ENCODE assay signal across 8 cellular contexts in the genomic region with DNA sequence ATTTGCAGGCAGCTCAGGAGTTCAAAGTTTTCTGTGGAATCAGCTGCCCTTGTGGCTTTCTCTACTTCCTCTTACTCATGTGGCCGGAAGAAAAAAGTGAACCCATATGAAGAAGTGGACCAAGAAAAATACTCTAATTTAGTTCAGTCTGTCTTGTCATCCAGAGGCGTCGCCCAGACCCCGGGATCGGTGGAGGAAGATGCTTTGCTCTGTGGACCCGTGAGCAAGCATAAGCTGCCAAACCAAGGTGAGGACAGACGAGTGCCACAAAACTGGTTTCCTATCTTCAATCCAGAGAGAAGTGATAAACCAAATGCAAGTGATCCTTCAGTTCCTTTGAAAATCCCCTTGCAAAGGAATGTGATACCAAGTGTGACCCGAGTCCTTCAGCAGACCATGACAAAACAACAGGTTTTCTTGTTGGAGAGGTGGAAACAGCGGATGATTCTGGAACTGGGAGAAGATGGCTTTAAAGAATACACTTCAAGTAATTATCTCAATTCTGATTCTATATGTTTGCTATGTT. TPM values are rescaled to one million over a fixed set of nuclear protein-coding genes. Genes with fewer than 3 reads are reported as not detected.
A peak's percentile ranks its signal among the peaks of the same experiment; 100 is the strongest.
DNase-seq lines count a peak whose midpoint lies in the region; ATAC-seq and TF ChIP-seq lines count a peak whose summit lies in the region.

No MANE protein-coding gene starts in this region.

- peak overlapping the region; percentile 97 to 100 (median 99) for H3K9ac ChIP-seq in BLaER1 treated with 17β-estradiol and CSF1 and Interleukin-3, amounts not matched to agents 10 nM and 100 nM

- peaks cover 0 to 33% (median 25%) of the 10 kb centered on the region in 11 experiments; a peak in 20 of 22 replicates for H4K20me1 ChIP-seq in BLaER1 treated with 17β-estradiol and CSF1 and Interleukin-3, amounts not matched to agents 10 nM and 100 nM

- peak overlapping the region; percentile 86 to 97 (median 94) for H3K4me2 ChIP-seq in BLaER1 treated with 17β-estradiol and CSF1 and Interleukin-3, amounts not matched to agents 10 nM and 100 nM

- peak overlapping the region; percentile 87 to 99 (median 96) for H3K4me3 ChIP-seq in BLaER1 treated with 17β-estradiol and CSF1 and Interleukin-3, amounts not matched to agents 10 nM and 100 nM
- peak overlapping the region; percentile 82 for H3K4me3 ChIP-seq in RWPE2 (ENCODE audit: severe bottlenecking)
- peak overlapping the region; percentile 76 to 95 for H3K4me3 ChIP-seq in cardiac fibroblast (replicated peaks in 1 of 2; ENCODE audit: low read depth in 2 of 2, low read length in 2 of 2)

- no peaks in the 10 kb centered on the region for H3K27me3 Mint-ChIP-seq in stimulated activated naive CD8-positive, alpha-beta T cell treated with anti-CD3 and anti-CD28 coated beads, Interleukin-15, Interleukin-2, amounts not matched to agents 100 ng/mL and 50 ng/mL, for 24 hours

- H3K4me1 Mint-ChIP-seq in stimulated activated naive CD8-positive, alpha-beta T cell treated with anti-CD3 and anti-CD28 coated beads, Interleukin-15, Interleukin-2, amounts not matched to agents 100 ng/mL and 50 ng/mL, for 24 hours (ENCODE audit: low read depth) = peaks cover 71% of the 10 kb centered on the region

- peak overlapping the region; percentile 95 to 100 (median 99) for H3K27ac ChIP-seq in BLaER1 treated with 17β-estradiol and CSF1 and Interleukin-3, amounts not matched to agents 10 nM and 100 nM
- peak overlapping the region; percentile 87 for H3K27ac ChIP-seq in RWPE2 (ENCODE audit: poor library complexity, severe bottlenecking)

- peak; percentile 65 for TF ChIP-seq POLR2A in GM18951 (IDR thresholded peaks at IDR 0.05; ENCODE audit: extremely low read depth, insufficient read depth, insufficient read length)

- DNase-seq in RWPE2 (ENCODE audit: low spot score) (no peak), cardiac fibroblast (ENCODE audit: low read depth in 2 of 2) (peak; percentile 54 to 80), left colon (peak in 1 of 2 donors; percentile 55)

- no peaks in the 10 kb centered on the region for H3K9me3 ChIP-seq in BLaER1 treated with 17β-estradiol and CSF1 and Interleukin-3, amounts not matched to agents 10 nM and 100 nM (replicated peaks in 1 of 11)
- no peaks in the 10 kb centered on the region for H3K9me3 ChIP-seq in RWPE2 (ENCODE audit: severe bottlenecking)

- no peaks in the 10 kb centered on the region for H3K9me3 Mint-ChIP-seq in stimulated activated naive CD8-positive, alpha-beta T cell treated with anti-CD3 and anti-CD28 coated beads, Interleukin-15, Interleukin-2, amounts not matched to agents 100 ng/mL and 50 ng/mL, for 24 hours

- H3K27me3 ChIP-seq in BLaER1 treated with 17β-estradiol and CSF1 and Interleukin-3, amounts not matched to agents 10 nM and 100 nM = no peaks in the 10 kb centered on the region
- H3K27me3 ChIP-seq in RWPE2 (ENCODE audit: insufficient read depth, poor library complexity, severe bottlenecking) = no peaks in the 10 kb centered on the region

- peak overlapping the region; percentile 89 for H3K4me3 Mint-ChIP-seq in stimulated activated naive CD8-positive, alpha-beta T cell treated with anti-CD3 and anti-CD28 coated beads, Interleukin-15, Interleukin-2, amounts not matched to agents 100 ng/mL and 50 ng/mL, for 24 hours

- no peak for ATAC-seq in RWPE2 (ENCODE audit: low read depth)
- peak; percentile 10 for ATAC-seq in left colon
- ATAC-seq in HG03521 (IDR thresholded peaks at IDR 0.05; ENCODE audit: unreplicated experiment) = no peak
- ATAC-seq in GM19023 (IDR thresholded peaks at IDR 0.05; ENCODE audit: unreplicated experiment) = no peak

- peaks cover 0 to 40% (median 20%) of the 10 kb centered on the region in 11 experiments; a peak in 9 of 22 replicates for H3K36me3 ChIP-seq in BLaER1 treated with 17β-estradiol and CSF1 and Interleukin-3, amounts not matched to agents 10 nM and 100 nM
- H3K36me3 ChIP-seq in RWPE2 (ENCODE audit: low read depth) = peaks cover 62% of the 10 kb centered on the region

- H3K36me3 Mint-ChIP-seq in stimulated activated naive CD8-positive, alpha-beta T cell treated with anti-CD3 and anti-CD28 coated beads, Interleukin-15, Interleukin-2, amounts not matched to agents 100 ng/mL and 50 ng/mL, for 24 hours (ENCODE audit: low read depth) = peaks cover 75% of the 10 kb centered on the region

- H3K4me1 ChIP-seq in BLaER1 treated with 17β-estradiol and CSF1 and Interleukin-3, amounts not matched to agents 10 nM and 100 nM = peaks cover 37 to 51% (median 45%) of the 10 kb centered on the region in 10 experiments
- H3K4me1 ChIP-seq in RWPE2 (ENCODE audit: insufficient read depth, poor library complexity, severe bottlenecking) = peaks cover 25% of the 10 kb centered on the region

- TF ChIP-seq CTCF in RWPE2 (IDR thresholded peaks at IDR 0.05; ENCODE audit: poor library complexity, severe bottlenecking) = no peak
- no peak for TF ChIP-seq CTCF in cardiac fibroblast (IDR thresholded peaks at IDR 0.05; ENCODE audit: low read depth, low read length)

- in situ Hi-C loops in GM18951 (cut with MboI; ENCODE audit: low sequenced_read_pairs, unreplicated experiment) = no loop called here

- intact Hi-C loops in left colon (cut with DNase I, micrococcal nuclease) = no loop called here

- H3K27ac Mint-ChIP-seq in stimulated activated naive CD8-positive, alpha-beta T cell treated with anti-CD3 and anti-CD28 coated beads, Interleukin-15, Interleukin-2, amounts not matched to agents 100 ng/mL and 50 ng/mL, for 24 hours = peak overlapping the region; percentile 98

RNA-seq across cellular contexts. Expression of a gene that starts 1.1 kb away (rescaled TPM):
- total RNA-seq in left colon = 10 to 100 TPM; 17.1 to 22.0 TPM

RNA-seq across cellular contexts. Expression of a gene that starts 1.4 kb away (rescaled TPM):
- total RNA-seq in left colon = 10 to 100 TPM; 95.3 to 98.4 TPM
